Comparison of ENCODE assay signal across 1 cellular context in the genomic region with DNA sequence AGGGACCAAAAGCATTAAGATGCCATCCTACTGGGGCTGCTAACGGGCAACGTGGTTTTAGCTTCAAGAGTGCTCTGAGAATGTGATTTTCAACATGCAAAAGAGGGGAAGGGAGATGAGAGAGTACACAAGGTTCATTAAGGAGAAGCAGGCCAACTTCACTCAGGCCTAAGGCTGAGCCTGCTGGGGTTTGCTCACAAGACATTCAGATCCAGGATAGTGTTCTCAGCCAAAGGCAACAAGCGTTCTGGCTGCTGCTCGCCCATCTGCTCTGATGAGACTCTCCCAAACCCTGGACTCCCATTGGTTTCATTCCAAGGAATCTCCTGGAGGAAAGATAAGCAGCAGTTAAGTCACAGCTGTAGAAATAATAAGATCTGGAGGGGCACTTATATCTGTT.
TF ChIP-seq lines count a peak whose summit lies in the region.

No MANE protein-coding gene starts in this region.

TF ChIP-seq in endothelial cell of umbilical vein, 7 proteins besides CTCF, POLR2A, EP300 and RAD21 (continued from another document):
- TF ChIP-seq, protein P1, sequence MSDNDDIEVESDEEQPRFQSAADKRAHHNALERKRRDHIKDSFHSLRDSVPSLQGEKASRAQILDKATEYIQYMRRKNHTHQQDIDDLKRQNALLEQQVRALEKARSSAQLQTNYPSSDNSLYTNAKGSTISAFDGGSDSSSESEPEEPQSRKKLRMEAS (IDR thresholded peaks at IDR 0.05; ENCODE audit: insufficient read depth, insufficient read length): no peak
- TF ChIP-seq JUN (IDR thresholded peaks at IDR 0.05; ENCODE audit: borderline replicate concordance, insufficient read depth, insufficient read length, low read depth): no peak
